13 cellular contexts compared by ENCODE assay signal in genomic region chr2:13682878-13683277, GRCh38.
A peak's percentile ranks its signal among the peaks of the same experiment; 100 is the strongest.
DNase-seq lines count a peak whose midpoint lies in the region; FAIRE-seq and TF ChIP-seq lines count a peak whose summit lies in the region.
"Had no signal": no experiment of that assay in that cellular context is flagged by ENCODE, and none has a peak within 500 bp of the region (broad histone marks: within the 10 kb centered on the region; RNA-seq: fewer than 3 reads in every experiment).

No MANE protein-coding gene starts in this region.

- H3K9me3 Mint-ChIP-seq in MCF 10A (ENCODE audit: unreplicated experiment) = peaks cover 7% of the 10 kb centered on the region

- no peak for FAIRE-seq in urothelium cell line (lab: Jason Lieb, UNC)

- H3K4me1 Mint-ChIP-seq in MCF 10A (ENCODE audit: insufficient read depth, unreplicated experiment) = peaks cover 8% of the 10 kb centered on the region
- H3K4me1 Mint-ChIP-seq: activated naive CD4-positive, alpha-beta T cell treated with anti-CD3 and anti-CD28 coated beads, Interleukin-2, amount 10 ng/mL, durations not matched to agents 7 days and 5 days; immature natural killer cell had no signal

- intact Hi-C loops in MCF 10A (cut with micrococcal nuclease) = no loop called here
- intact Hi-C loops in breast epithelium (cut with DNase I; ENCODE audit: low total_unique reads) = no loop called here

- H3K9me3 ChIP-seq in breast epithelium = peaks cover 6 to 25% of the 10 kb centered on the region in 2 donors
- H3K9me3 ChIP-seq in neuronal stem cell (replicated peaks in 1 of 2; ENCODE audit: control insufficient read depth in 2 of 2, insufficient read depth in 1 of 2, low read depth in 1 of 2, low read length in 2 of 2) = peaks cover 2 to 3% of the 10 kb centered on the region in 2 donors
- H3K9me3 ChIP-seq: colonic mucosa had no signal

- WGBS in neuronal stem cell (ENCODE audit: extremely low coverage in 2 of 2, insufficient read length in 2 of 2, insufficient replicate concordance in 1 of 2), 2 donors = no CpG with 5 or more reads among the region's 3 CpGs

- H3K4me1 ChIP-seq in breast epithelium (no peaks in the 10 kb centered on the region), neuronal stem cell (ENCODE audit: control insufficient read depth in 2 of 2, insufficient read depth in 1 of 2, low read depth in 1 of 2, low read length in 2 of 2) (no peaks in the 10 kb centered on the region)
- H3K4me1 ChIP-seq: colonic mucosa, upper lobe of right lung had no signal

- H3K9ac ChIP-seq in neuronal stem cell (ENCODE audit: low read depth, low read length, poor library complexity) = no peak overlapping the region

- H3K14ac ChIP-seq in neuronal stem cell (ENCODE audit: low read length) = no peak overlapping the region

- TF ChIP-seq POLR2A in breast epithelium (IDR thresholded peaks at IDR 0.05) = no peak

- H3K27me3 ChIP-seq in breast epithelium (no peaks in the 10 kb centered on the region), neuronal stem cell (ENCODE audit: control insufficient read depth in 3 of 3, insufficient read depth in 3 of 3, low read depth in 1 of 3, low read length in 3 of 3) (no peaks in the 10 kb centered on the region)
- H3K27me3 ChIP-seq: colonic mucosa, upper lobe of right lung had no signal

- peaks cover 7% of the 10 kb centered on the region for H3K36me3 Mint-ChIP-seq in MCF 10A (ENCODE audit: insufficient read depth, unreplicated experiment)
- H3K36me3 Mint-ChIP-seq: activated naive CD4-positive, alpha-beta T cell treated with anti-CD3 and anti-CD28 coated beads, Interleukin-2, amount 10 ng/mL, durations not matched to agents 7 days and 5 days; immature natural killer cell had no signal

- H3K4ac ChIP-seq in neuronal stem cell (ENCODE audit: low read length) = no peak overlapping the region

- no peak overlapping the region for H3K18ac ChIP-seq in neuronal stem cell (ENCODE audit: low read length)

- DNase-seq in MCF 10A (ENCODE audit: unreplicated experiment) = peak; percentile 68
- DNase-seq in breast epithelium (ENCODE audit: low spot score in 2 of 2) = no peak
- peak; percentile 66 for DNase-seq in amniotic stem cell (lab: John Stamatoyannopoulos, UW)
- DNase-seq in fibroblast of villous mesenchyme (ENCODE audit: low read depth) = peak; percentile 27
- DNase-seq in urothelium cell line (ENCODE audit: low spot score) = peak; percentile 44
- no peak for DNase-seq in neuronal stem cell (ENCODE audit: low spot score)
- DNase-seq in epidermal melanocyte (ENCODE audit: insufficient read length, low spot score) = no peak
- no peak for DNase-seq in NCI-H1436 (lab: John Stamatoyannopoulos, UW)
- DNase-seq: activated naive CD4-positive, alpha-beta T cell treated with anti-CD3 and anti-CD28 coated beads, Interleukin-2, amount 10 ng/mL, durations not matched to agents 7 days and 5 days; colonic mucosa; immature natural killer cell; Right ventricle myocardium superior; upper lobe of right lung had no signal

- no peak overlapping the region for H4K91ac ChIP-seq in neuronal stem cell (ENCODE audit: low read depth, low read length, poor library complexity)

- peak overlapping the region; percentile 94 for H3K27ac Mint-ChIP-seq in MCF 10A (ENCODE audit: low read depth, unreplicated experiment)
- H3K27ac Mint-ChIP-seq: activated naive CD4-positive, alpha-beta T cell treated with anti-CD3 and anti-CD28 coated beads, Interleukin-2, amount 10 ng/mL, durations not matched to agents 7 days and 5 days; immature natural killer cell had no signal

- H2AK5ac ChIP-seq in neuronal stem cell (ENCODE audit: low read depth, low read length) = no peak overlapping the region

- CTCF ChIA-PET in MCF 10A (lab: Yijun Ruan, JAX) = interaction anchor here (0.6 kb wide), 1 partner anchor 1070 kb away, joined by 3 read pairs; no protein-coding TSS in a partner anchor

- no peak overlapping the region for H3K4me3 Mint-ChIP-seq in MCF 10A (ENCODE audit: unreplicated experiment)
- H3K4me3 Mint-ChIP-seq: activated naive CD4-positive, alpha-beta T cell treated with anti-CD3 and anti-CD28 coated beads, Interleukin-2, amount 10 ng/mL, durations not matched to agents 7 days and 5 days; immature natural killer cell had no signal

- no peak overlapping the region for H2BK12ac ChIP-seq in neuronal stem cell (ENCODE audit: low read length)

- H3K23ac ChIP-seq in neuronal stem cell (ENCODE audit: low read depth, low read length, poor library complexity) = no peak overlapping the region

- no peak overlapping the region for H3K4me2 ChIP-seq in neuronal stem cell (ENCODE audit: insufficient read depth, low read length, poor library complexity, severe bottlenecking)

- no peak overlapping the region for H2BK15ac ChIP-seq in neuronal stem cell (ENCODE audit: low read length)

- TF ChIP-seq CTCF in MCF 10A (IDR thresholded peaks at IDR 0.05; ENCODE audit: unreplicated experiment) (no peak), breast epithelium (IDR thresholded peaks at IDR 0.05) (no peak), fibroblast of villous mesenchyme (IDR thresholded peaks at IDR 0.05; ENCODE audit: insufficient read depth, low read depth, low read length) (no peak)

- POLR2A ChIA-PET in MCF 10A (lab: Yijun Ruan, JAX) = interaction anchor here (1.2 kb wide), 1 partner anchor 29 kb away, joined by 3 read pairs; no protein-coding TSS in a partner anchor

- H3K27ac ChIP-seq in breast epithelium (no peak overlapping the region), neuronal stem cell (replicated peaks; ENCODE audit: low read length) (no peak overlapping the region)
- H3K27ac ChIP-seq: colonic mucosa, upper lobe of right lung had no signal

- H2AFZ ChIP-seq in neuronal stem cell (ENCODE audit: low read length) = no peak overlapping the region

- H3K36me3 ChIP-seq in breast epithelium (no peaks in the 10 kb centered on the region), neuronal stem cell (replicated peaks in 1 of 2; ENCODE audit: control insufficient read depth in 2 of 2, insufficient read depth in 2 of 2, low read length in 2 of 2) (no peaks in the 10 kb centered on the region)
- H3K36me3 ChIP-seq: colonic mucosa, upper lobe of right lung had no signal

- no peak overlapping the region for H2BK120ac ChIP-seq in neuronal stem cell (ENCODE audit: low read depth, low read length)

- no peaks in the 10 kb centered on the region for H3K79me1 ChIP-seq in neuronal stem cell (ENCODE audit: low read depth, low read length)

- no TSS peak for BruUV-seq in MCF 10A (replicated peaks; lab: Mats Ljungman, UMichigan)

- H3K4me3 ChIP-seq in breast epithelium (no peak overlapping the region), fibroblast of villous mesenchyme (ENCODE audit: low read depth, low read length) (no peak overlapping the region), neuronal stem cell (ENCODE audit: low read length in 2 of 2) (no peak overlapping the region)
- H3K4me3 ChIP-seq: colonic mucosa, upper lobe of right lung had no signal

- H3K27me3 Mint-ChIP-seq in MCF 10A (ENCODE audit: insufficient read depth, unreplicated experiment) = no peaks in the 10 kb centered on the region
- H3K27me3 Mint-ChIP-seq: activated naive CD4-positive, alpha-beta T cell treated with anti-CD3 and anti-CD28 coated beads, Interleukin-2, amount 10 ng/mL, durations not matched to agents 7 days and 5 days had no signal

- H2BK5ac ChIP-seq in neuronal stem cell (ENCODE audit: low read length) = no peak overlapping the region

- H4K8ac ChIP-seq in neuronal stem cell (ENCODE audit: low read depth, low read length) = no peak overlapping the region

Comparison
In these comparisons a context has a peak if more than half of its experiments do, and no peak if none do; other contexts are left out.
1. DNase-seq: peak in MCF 10A (single experiment), amniotic stem cell (single experiment), fibroblast of villous mesenchyme (single experiment) and urothelium cell line (single experiment); none in breast epithelium (0 of 2), neuronal stem cell (single experiment), epidermal melanocyte (single experiment) and NCI-H1436 (single experiment).